27 cellular contexts compared by ENCODE assay signal in the genomic region with DNA sequence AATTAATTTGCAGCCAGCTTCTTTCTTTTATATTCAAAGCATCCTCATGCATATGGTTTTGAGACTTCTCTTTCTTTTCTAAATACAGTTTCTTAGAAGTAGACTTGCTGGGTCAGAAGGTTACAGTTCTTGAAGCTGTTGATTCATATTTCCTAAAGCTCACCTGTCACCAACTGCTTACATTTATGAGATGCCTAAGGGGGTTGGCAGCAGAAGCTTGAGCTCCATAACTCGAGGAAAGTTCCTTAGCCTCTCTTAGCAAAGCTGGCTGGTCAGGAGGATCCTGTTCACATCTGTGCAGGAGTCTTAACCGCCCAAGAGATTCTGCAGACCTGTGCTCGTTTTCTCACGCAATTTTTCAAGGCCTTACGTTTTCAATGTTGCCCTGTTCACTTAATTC.
"Had no signal": no experiment of that assay in that cellular context is flagged by ENCODE, and none has a peak within 500 bp of the region (broad histone marks: within the 10 kb centered on the region; RNA-seq: fewer than 3 reads in every experiment).

No MANE protein-coding gene starts in this region.

- H3K27ac ChIP-seq: hepatocyte, left ventricle myocardium inferior, pancreas, prostate gland, skin epidermis, stomach, testis, thyroid gland, transverse colon, upper lobe of right lung had no signal

- H3K4me1 ChIP-seq: left ventricle myocardium inferior, pancreas, prostate gland, testis, transverse colon, upper lobe of right lung had no signal

- ATAC-seq: mucosa of descending colon; naive thymus-derived CD4-positive, alpha-beta T cell; natural killer cell treated with Interleukin-12 subunit alpha and Interleukin-12 subunit beta and Interleukin-15 and Interleukin-18, amount 100 ng/mL, for 72 hours; pancreas; right cardiac atrium; sciatic nerve; stimulated activated naive B cell treated with anti-CD40 and anti-IgM and Interleukin-4, amounts not matched to agents 10 μg/mL and 1 μg/mL and 100 μg/mL, for 72 hours; stimulated activated naive CD8-positive, alpha-beta T cell treated with anti-CD3 and anti-CD28 coated beads, Interleukin-15, Interleukin-2, amounts not matched to agents 100 U/mL and 50 U/mL, for 24 hours; upper lobe of right lung had no signal

- DNase-seq: islet precursor cell; left ventricle myocardium inferior; mesendoderm; midbrain; mucosa of descending colon; naive thymus-derived CD4-positive, alpha-beta T cell; pancreas; posterior cingulate gyrus; retina; right cardiac atrium; stimulated activated CD4-positive, alpha-beta T cell treated with anti-CD3 and anti-CD28 coated beads, Interleukin-12 subunit alpha, Interleukin-12 subunit beta, amount 100 ng/mL, for 4 hours; stimulated activated CD4-positive, alpha-beta T cell treated with anti-CD3 and anti-CD28 coated beads, Interleukin-15, amount 100 ng/mL, for 24 hours; stimulated activated CD4-positive, alpha-beta T cell treated with anti-CD3 and anti-CD28 coated beads, Interleukin-2, amount 100 ng/mL, for 24 hours; stimulated activated CD4-positive, alpha-beta T cell treated with anti-CD3 and anti-CD28 coated beads, Interleukin-4, amount 100 ng/mL, for 1 hour; stimulated activated naive B cell treated with anti-CD40 and anti-IgM and Interleukin-4, amounts not matched to agents 10 μg/mL and 1 μg/mL and 100 μg/mL, for 72 hours; stimulated activated naive CD8-positive, alpha-beta T cell treated with anti-CD3 and anti-CD28 coated beads, Interleukin-15, Interleukin-2, amounts not matched to agents 100 U/mL and 50 U/mL, for 24 hours; stomach; testis; thyroid gland; transverse colon; upper lobe of right lung had no signal

- H3K36me3 ChIP-seq: pancreas, prostate gland, thyroid gland, transverse colon, upper lobe of right lung had no signal

- H3K9me3 ChIP-seq: left ventricle myocardium inferior, mucosa of descending colon, pancreas, prostate gland, stomach, testis, thyroid gland, transverse colon, upper lobe of right lung had no signal

- H3K27me3 ChIP-seq: hepatocyte, pancreas, stomach, testis, thyroid gland, transverse colon, upper lobe of right lung had no signal

- H3K4me3 ChIP-seq: hepatocyte, left ventricle myocardium inferior, lung, mucosa of descending colon, pancreas, prostate gland, skin epidermis, stomach, testis, thyroid gland, transverse colon, upper lobe of right lung had no signal
